ENCODE assay signal across 8 cellular contexts in the genomic region with DNA sequence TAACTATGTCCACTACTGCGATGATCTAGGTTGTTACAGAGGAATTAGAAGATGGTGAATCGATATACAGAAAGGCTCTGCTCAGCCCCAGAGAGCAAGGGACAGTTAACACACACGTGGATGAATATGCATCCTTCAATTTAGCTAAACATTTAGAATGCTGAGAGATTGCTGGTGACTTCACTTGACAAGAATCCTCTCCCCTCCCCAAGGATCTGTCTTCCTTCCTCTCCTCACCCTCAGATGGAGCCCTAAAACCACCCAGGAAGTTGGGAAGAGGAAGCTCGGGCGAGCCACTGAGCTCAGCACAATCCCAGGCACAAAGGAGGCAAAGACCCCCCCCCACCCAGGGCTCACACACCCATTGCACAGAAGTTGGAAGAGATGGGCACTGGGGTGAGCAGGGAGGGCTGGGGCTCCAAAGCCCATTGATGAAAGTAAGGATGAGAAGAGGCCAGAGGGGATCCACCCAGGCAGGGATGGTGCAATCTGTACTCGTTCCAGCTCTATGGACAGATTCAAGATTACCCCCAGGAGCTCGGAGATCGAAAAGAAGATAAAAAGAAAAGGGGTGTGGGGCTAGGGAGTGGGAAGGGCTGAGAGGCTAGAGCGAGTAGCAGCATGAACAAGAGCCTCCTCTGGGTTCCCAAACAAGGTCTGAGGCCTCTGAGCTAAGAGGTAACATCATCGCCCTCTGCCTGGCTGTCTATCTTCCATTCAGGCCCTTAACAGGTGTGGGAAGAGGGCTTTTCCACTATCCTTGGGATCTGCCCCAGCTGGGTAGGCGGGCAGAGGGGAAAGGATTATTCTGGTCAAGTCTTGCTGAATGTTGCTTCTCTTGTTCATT. TPM values are rescaled to one million over a fixed set of nuclear protein-coding genes. Genes with fewer than 3 reads are reported as not detected.
DNase-seq lines count a peak whose midpoint lies in the region; ATAC-seq and TF ChIP-seq lines count a peak whose summit lies in the region.

No MANE protein-coding gene starts in this region.

- H3K4me1 ChIP-seq in MM.1S (ENCODE audit: low read length) (peaks cover 15% of the 10 kb centered on the region), stomach (peaks cover 0 to 38% (median 20%) of the 10 kb centered on the region in 4 donors)

- TF ChIP-seq CTCF in MM.1S (IDR thresholded peaks at IDR 0.05; ENCODE audit: low read length) = no peak
- no peak for TF ChIP-seq CTCF in stomach (IDR thresholded peaks at IDR 0.05)

- 12 to 33% (median 18%) methylated on average over 9 to 11 of the region's 11 CpGs for WGBS in stomach, 5 donors

- H3K27ac ChIP-seq in MM.1S (ENCODE audit: low read length) = peak overlapping the region; percentile 68; the same call in 1 of the 2 replicates
- peak overlapping the region; percentile 82 for H3K27ac ChIP-seq in angular gyrus (ENCODE audit: low read depth, low read length)
- peak overlapping the region; percentile 92 to 97 (median 96) for H3K27ac ChIP-seq in stomach

- no peaks in the 10 kb centered on the region for H3K9me2 ChIP-seq in MM.1S (replicated peaks; ENCODE audit: insufficient read depth, low read length)

- intact Hi-C loops in stomach (cut with DNase I; ENCODE audit: low total_unique reads) = no loop called here

- no peak for TF ChIP-seq POLR2A in stomach (IDR thresholded peaks at IDR 0.05)

- peak overlapping the region; percentile 77 for H3K4me2 ChIP-seq in MM.1S (ENCODE audit: low read depth, low read length)

- TF ChIP-seq EP300 in stomach (IDR thresholded peaks at IDR 0.05) = no peak

- peak overlapping the region; percentile 73 for H3K4me3 ChIP-seq in MM.1S (ENCODE audit: low read length)
- H3K4me3 ChIP-seq in stomach = peak overlapping the region; percentile 57 to 72 (median 64)

- peaks cover 7% of the 10 kb centered on the region; the same call in 1 of the 2 replicates for H3F3A ChIP-seq in MM.1S (ENCODE audit: insufficient read depth, low read length)

- H3K9me3 ChIP-seq in MM.1S (replicated peaks; ENCODE audit: insufficient read depth, low read length) = no peaks in the 10 kb centered on the region
- no peaks in the 10 kb centered on the region for H3K9me3 ChIP-seq in stomach

- no peaks in the 10 kb centered on the region for H3K27me3 ChIP-seq in MM.1S (replicated peaks; ENCODE audit: insufficient read depth, low read length)
- no peaks in the 10 kb centered on the region for H3K27me3 ChIP-seq in stomach

- H3K36me3 ChIP-seq in MM.1S (replicated peaks; ENCODE audit: insufficient read depth, low read length) (no peaks in the 10 kb centered on the region), stomach (peaks cover 12 to 27% (median 25%) of the 10 kb centered on the region in 4 donors)

- H4K20me1 ChIP-seq in MM.1S (ENCODE audit: insufficient read depth, low read length) = no peaks in the 10 kb centered on the region

- peaks cover 21% of the 10 kb centered on the region for H3K79me2 ChIP-seq in MM.1S (ENCODE audit: low read length)

- peak overlapping the region; percentile 91 for H3K9ac ChIP-seq in MM.1S (ENCODE audit: low read length)

- ATAC-seq in left lobe of liver (no peak), GM21825 (IDR thresholded peaks at IDR 0.05; ENCODE audit: unreplicated experiment) (no peak)

- DNase-seq in EH (ENCODE audit: low read depth) = peak; percentile 89
- DNase-seq in MM.1S = no peak
- peak; percentile 4 for DNase-seq in inferior parietal cortex (ENCODE audit: extremely low spot score)
- no peak for DNase-seq in stomach
- no peak for DNase-seq in left lobe of liver (ENCODE audit: low spot score)
- no peak for DNase-seq in AG20443 (ENCODE audit: low spot score)

- H2AFZ ChIP-seq in MM.1S (ENCODE audit: low read length) = no peak overlapping the region; the same call in 1 of the 2 replicates

RNA-seq across cellular contexts. Expression of gene TFE3, which starts 1.3 kb away (rescaled TPM):
- total RNA-seq in stomach = 10 to 100 TPM; 13.0 to 42.2 (median 35.3) TPM
- polyA plus RNA-seq in stomach = 10 to 100 TPM; 21.5 to 28.1 (median 27.0) TPM
- total RNA-seq in left lobe of liver = 16.8 TPM

RNA-seq across cellular contexts. Expression of gene CCDC120, which starts 16.9 kb away (rescaled TPM):
- total RNA-seq in stomach = 10 to 100 TPM in 2 of 5 donors, 1 to 10 TPM in 3; 2.3 to 25.4 (median 6.1) TPM
- 1 to 10 TPM; 3.8 to 7.3 (median 4.0) TPM for polyA plus RNA-seq in stomach
- 4.7 TPM for total RNA-seq in left lobe of liver

RNA-seq across cellular contexts. Expression of gene PRAF2, which starts 31.9 kb away (rescaled TPM):
- total RNA-seq in stomach = 10 to 100 TPM in 1 of 5 donors, 1 to 10 TPM in 2, not detected in 2; 5.0 to 37.1 (median 5.9) TPM
- 10 to 100 TPM in 2 of 3 donors, 1 to 10 TPM in 1; 9.3 to 16.6 (median 10.3) TPM for polyA plus RNA-seq in stomach
- 5.4 TPM for total RNA-seq in left lobe of liver

RNA-seq across cellular contexts. Expression of gene WDR45, which starts 37.8 kb away (rescaled TPM):
- 100 to 1,000 TPM in 2 of 5 donors, 10 to 100 TPM in 3; 12.2 to 209 (median 90.9) TPM for total RNA-seq in stomach
- polyA plus RNA-seq in stomach = 100 to 1,000 TPM in 1 of 3 donors, 10 to 100 TPM in 2; 69.0 to 102 (median 75.3) TPM
- total RNA-seq in left lobe of liver = 49.4 TPM

RNA-seq across cellular contexts. Expression of gene GRIPAP1, which starts 39.8 kb away (rescaled TPM):
- total RNA-seq in stomach = 100 to 1,000 TPM in 1 of 5 donors, 10 to 100 TPM in 4; 30.7 to 127 (median 58.9) TPM
- 10 to 100 TPM; 15.6 to 21.0 (median 16.3) TPM for polyA plus RNA-seq in stomach
- 22.7 TPM for total RNA-seq in left lobe of liver

Comparison
In these comparisons a context has a peak if more than half of its experiments do, and no peak if none do; other contexts are left out.
1. DNase-seq: peak in EH (single experiment) and inferior parietal cortex (single experiment); none in MM.1S (single experiment), stomach (single experiment), left lobe of liver (single experiment) and AG20443 (single experiment).
2. Peak in every context shown above with its lines, with median percentiles within 50 percentile points of each other: H3K27ac ChIP-seq.